ENCODE assay signal across 1 cellular context in genomic region chr2:226483143-226483542, GRCh38.
TF ChIP-seq lines count a peak whose summit lies in the region.

No MANE protein-coding gene starts in this region.

TF ChIP-seq in HepG2, 621 proteins besides CTCF, POLR2A, EP300 and RAD21:
- no peak for TF ChIP-seq JUND (CRISPR knock-in tag; IDR thresholded peaks at IDR 0.05)
- no peak for TF ChIP-seq ZNF205 (CRISPR knock-in tag; IDR thresholded peaks at IDR 0.05)
- no peak for TF ChIP-seq ATF1 (CRISPR knock-in tag; IDR thresholded peaks at IDR 0.05)
- peak; percentile 95 for TF ChIP-seq ZNF12 (CRISPR knock-in tag; IDR thresholded peaks at IDR 0.05)
- TF ChIP-seq RBM22 (optimal IDR thresholded peaks at IDR 0.05; ENCODE audit: low read length) = no peak
- no peak for TF ChIP-seq SP4 (CRISPR knock-in tag; IDR thresholded peaks at IDR 0.05)
- no peak for TF ChIP-seq SMARCE1 (IDR thresholded peaks at IDR 0.05; ENCODE audit: borderline replicate concordance)
- no peak for TF ChIP-seq MED1 (CRISPR knock-in tag; IDR thresholded peaks at IDR 0.05)
- peak; percentile 63; the same call in 1 of the 2 replicates for TF ChIP-seq CEBPB (IDR thresholded peaks at IDR 0.05; ENCODE audit: borderline replicate concordance, low read depth, low read length)
- 0 out of 2 replicates have a peak, but pooled peaks have one; percentile 19 for TF ChIP-seq BCL6 (CRISPR knock-in tag; IDR thresholded peaks at IDR 0.05)
- TF ChIP-seq PRDM10 (CRISPR knock-in tag; IDR thresholded peaks at IDR 0.05; ENCODE audit: low read depth) = no peak
- TF ChIP-seq CSRNP2 (CRISPR knock-in tag; conservative IDR thresholded peaks at IDR 0.05; ENCODE audit: low read depth) = no peak
- TF ChIP-seq HINFP (CRISPR knock-in tag; IDR thresholded peaks at IDR 0.05; ENCODE audit: low read depth) = no peak
